Comparison of ENCODE assay signal across 19 cellular contexts in genomic region chr4:29243054-29243453, GRCh38.
DNase-seq lines count a peak whose midpoint lies in the region; ATAC-seq, FAIRE-seq and TF ChIP-seq lines count a peak whose summit lies in the region.
"Had no signal": no experiment of that assay in that cellular context is flagged by ENCODE, and none has a peak within 500 bp of the region (broad histone marks: within the 10 kb centered on the region; RNA-seq: fewer than 3 reads in every experiment).

No MANE protein-coding gene starts in this region.

- CTCF ChIA-PET in A549 (lab: Yijun Ruan, JAX), result no interaction called here
- CTCF ChIA-PET in IMR-90 (lab: Yijun Ruan, JAX), result no interaction called here
- CTCF ChIA-PET in H1 (lab: Charles Lee; ENCODE audit: partially characterized antibody), result no interaction called here

- H2AK5ac ChIP-seq in IMR-90 (ENCODE audit: low read depth, low read length) (no peak overlapping the region), H1 (ENCODE audit: low read depth, low read length) (no peak overlapping the region)

- H2BK15ac ChIP-seq in IMR-90 (ENCODE audit: low read depth, low read length), result no peak overlapping the region
- no peak overlapping the region for H2BK15ac ChIP-seq in H1 (ENCODE audit: low read length)

- H2AFZ ChIP-seq in IMR-90 (replicated peaks; ENCODE audit: low read length, poor library complexity) (no peak overlapping the region), H1 (ENCODE audit: low read length) (0 out of 2 replicates have a peak overlapping the region, but pooled peaks have one; percentile 22)

- H3K56ac ChIP-seq in IMR-90 (ENCODE audit: extremely low read depth, insufficient read depth, low read length), result no peak overlapping the region
- no peak overlapping the region for H3K56ac ChIP-seq in H1 (replicated peaks; ENCODE audit: insufficient read length, low read depth, low read length)

- ATAC-seq in A549 (no peak), IMR-90 (ENCODE audit: low read depth) (no peak), HG02885 (IDR thresholded peaks at IDR 0.05; ENCODE audit: poor library complexity, unreplicated experiment) (no peak)
- ATAC-seq: CD8-positive, alpha-beta T cell had no signal

- H3K4me3 ChIP-seq in A549 (no peak overlapping the region), IMR-90 (ENCODE audit: insufficient read depth, low read depth, low read length) (no peak overlapping the region), H1 (ENCODE audit: extremely low read depth in 1 of 4, insufficient read depth in 2 of 4, low read depth in 3 of 4, low read length in 4 of 4) (no peak overlapping the region)
- H3K4me3 ChIP-seq: BLaER1 treated with 17β-estradiol and CSF1 and Interleukin-3, amounts not matched to agents 10 nM and 100 nM had no signal

- no peaks in the 10 kb centered on the region for H3K23me2 ChIP-seq in H1 (ENCODE audit: low read depth, low read length)

- H3K9ac ChIP-seq in IMR-90 (ENCODE audit: low read depth, low read length) (no peak overlapping the region), H1 (replicated peaks in 1 of 4; ENCODE audit: extremely low read depth in 1 of 4, low read depth in 3 of 4, low read length in 3 of 4) (no peak overlapping the region)
- H3K9ac ChIP-seq: BLaER1 treated with 17β-estradiol and CSF1 and Interleukin-3, amounts not matched to agents 10 nM and 100 nM had no signal

- H2BK5ac ChIP-seq in IMR-90 (ENCODE audit: low read depth, low read length, poor library complexity, severe bottlenecking) (no peak overlapping the region), H1 (ENCODE audit: low read depth, low read length) (no peak overlapping the region)

- H4K8ac ChIP-seq in IMR-90 (ENCODE audit: low read depth in 2 of 2, low read length in 2 of 2) (no peak overlapping the region), H1 (ENCODE audit: extremely low read depth, insufficient read depth, low read length) (no peak overlapping the region)

- in situ Hi-C loops in IMR-90 (cut with MboI; ENCODE audit: low sequenced_read_pairs), result no loop called here

- H4K5ac ChIP-seq in IMR-90 (ENCODE audit: low read depth, low read length), result no peak overlapping the region
- no peak overlapping the region for H4K5ac ChIP-seq in H1 (ENCODE audit: insufficient read length, low read depth, low read length)

- WGBS in A549 (ENCODE audit: missing lambda C conversion rate), result 19% methylated on average over 1 of the region's 1 CpG
- WGBS in IMR-90 (ENCODE audit: extremely low coverage in 2 of 2, insufficient read length in 1 of 2), 2 experiments, result no CpG with 5 or more reads among the region's 1 CpG
- WGBS in H1 (ENCODE audit: extremely low coverage in 1 of 2, insufficient coverage in 1 of 2, insufficient read length in 1 of 2, insufficient replicate concordance in 2 of 2, low coverage in 1 of 2, low lambda C conversion rate in 2 of 2, missing lambda C conversion rate in 1 of 2), 2 experiments, result 94% methylated on average over 1 of the region's 1 CpG; no CpG with 5 or more reads in 1 of the 2 experiments

- intact Hi-C loops in IMR-90 (cut with micrococcal nuclease), result no loop called here

- DNase-seq in A549 (ENCODE audit: low read depth in 1 of 2, low spot score in 1 of 2), result no peak
- no peak for DNase-seq in IMR-90
- no peak for DNase-seq in H1 (ENCODE audit: low read depth in 1 of 2, low spot score in 2 of 2)
- no peak for DNase-seq in activated CD4-positive, alpha-beta T cell treated with anti-CD3 and anti-CD28 coated beads, Interleukin-2, amount 50 U/mL, for 1 hour
- DNase-seq: 8988T; AML-193; Caco-2; Calu3; CD4-positive, alpha-beta T cell; CD8-positive, alpha-beta T cell; DMS79 treated with DMSO at 0.1 percent for 48 hours; GF-D8 had no signal

- TF ChIP-seq RAD21 in A549 (conservative IDR thresholded peaks at IDR 0.05 in 1 of 2, IDR thresholded peaks at IDR 0.05 in 1 of 2), result no peak
- TF ChIP-seq RAD21 in IMR-90 (IDR thresholded peaks at IDR 0.05; ENCODE audit: low read length), result no peak
- no peak for TF ChIP-seq RAD21 in H1 (IDR thresholded peaks at IDR 0.05 in 1 of 2, conservative IDR thresholded peaks at IDR 0.05 in 1 of 2; ENCODE audit: low read depth in 2 of 2, low read length in 2 of 2)

- TF ChIP-seq POLR2A in A549 (IDR thresholded peaks at IDR 0.05; ENCODE audit: low read length), result no peak
- no peak for TF ChIP-seq POLR2A in IMR-90 (IDR thresholded peaks at IDR 0.05; ENCODE audit: low read depth, low read length)
- no peak for TF ChIP-seq POLR2A in H1 (IDR thresholded peaks at IDR 0.05; ENCODE audit: control extremely low read depth in 1 of 2, low read depth in 2 of 2, low read length in 2 of 2)

- H3K4me1 ChIP-seq in A549 (no peaks in the 10 kb centered on the region), IMR-90 (ENCODE audit: control insufficient read depth, insufficient read depth, low read length) (no peaks in the 10 kb centered on the region), H1 (replicated peaks in 1 of 4; ENCODE audit: control insufficient read depth in 3 of 4, insufficient read depth in 4 of 4, low read length in 3 of 4) (no peaks in the 10 kb centered on the region)
- H3K4me1 ChIP-seq: BLaER1 treated with 17β-estradiol and CSF1 and Interleukin-3, amounts not matched to agents 10 nM and 100 nM; Caco-2 had no signal

- no peaks in the 10 kb centered on the region for H3K79me2 ChIP-seq in H1 (ENCODE audit: control insufficient read depth in 1 of 2, insufficient read depth in 2 of 2, low read length in 2 of 2)

- dilution Hi-C loops in IMR-90 (cut with HindIII; ENCODE audit: low sequenced_read_pairs, unreplicated experiment), result no loop called here

- H3K23ac ChIP-seq in IMR-90 (ENCODE audit: low read depth, low read length) (no peak overlapping the region), H1 (ENCODE audit: insufficient read length) (no peak overlapping the region)

- H3K18ac ChIP-seq in IMR-90 (ENCODE audit: low read depth, low read length) (no peak overlapping the region), H1 (ENCODE audit: extremely low read depth, low read length) (no peak overlapping the region)

- BruUV-seq in IMR-90 (replicated peaks; lab: Mats Ljungman, UMichigan), result no TSS peak

- no peaks in the 10 kb centered on the region for H4K20me1 ChIP-seq in IMR-90 (ENCODE audit: insufficient read depth, low read length)
- H4K20me1 ChIP-seq in H1 (replicated peaks in 1 of 2; ENCODE audit: control insufficient read depth in 1 of 2, insufficient read depth in 2 of 2, low read length in 2 of 2), result no peaks in the 10 kb centered on the region
- H4K20me1 ChIP-seq: BLaER1 treated with 17β-estradiol and CSF1 and Interleukin-3, amounts not matched to agents 10 nM and 100 nM had no signal

- H3K79me1 ChIP-seq in IMR-90 (ENCODE audit: low read depth in 1 of 2, low read length in 2 of 2) (no peaks in the 10 kb centered on the region), H1 (ENCODE audit: low read depth, low read length) (no peaks in the 10 kb centered on the region)

- no peak overlapping the region for H2BK120ac ChIP-seq in IMR-90 (ENCODE audit: low read depth, low read length)
- no peak overlapping the region for H2BK120ac ChIP-seq in H1 (replicated peaks; ENCODE audit: low read depth, low read length)

- H3K4me2 ChIP-seq in A549 (no peak overlapping the region), IMR-90 (ENCODE audit: low read depth, low read length) (no peak overlapping the region), H1 (ENCODE audit: insufficient read depth in 1 of 2, low read depth in 2 of 2, low read length in 2 of 2) (no peak overlapping the region)
- H3K4me2 ChIP-seq: BLaER1 treated with 17β-estradiol and CSF1 and Interleukin-3, amounts not matched to agents 10 nM and 100 nM had no signal

- H4K91ac ChIP-seq in IMR-90 (ENCODE audit: insufficient read depth, low read depth, low read length), result no peak overlapping the region
- H4K91ac ChIP-seq in H1 (replicated peaks; ENCODE audit: insufficient read length, low read length), result no peak overlapping the region

- no peaks in the 10 kb centered on the region for H3K36me3 ChIP-seq in IMR-90 (ENCODE audit: control insufficient read depth, insufficient read depth, low read length)
- no peaks in the 10 kb centered on the region for H3K36me3 ChIP-seq in H1 (ENCODE audit: control insufficient read depth in 2 of 4, insufficient read depth in 4 of 4, low read length in 3 of 4)
- H3K36me3 ChIP-seq: BLaER1 treated with 17β-estradiol and CSF1 and Interleukin-3, amounts not matched to agents 10 nM and 100 nM had no signal

- POLR2A ChIA-PET in A549 (lab: Yijun Ruan, JAX), result no interaction called here
- POLR2A ChIA-PET in IMR-90 (lab: Charles Lee; ENCODE audit: unreplicated experiment), result no interaction called here
- POLR2A ChIA-PET in H1 (lab: Charles Lee; ENCODE audit: partially characterized antibody), result no interaction called here

- no peak overlapping the region for H2AK9ac ChIP-seq in IMR-90 (replicated peaks; ENCODE audit: low read depth, low read length, poor library complexity)

- TF ChIP-seq EP300 in A549 (IDR thresholded peaks at IDR 0.05) (no peak), H1 (IDR thresholded peaks at IDR 0.05; ENCODE audit: borderline replicate concordance in 1 of 2, low read depth in 2 of 2, low read length in 2 of 2) (no peak)

- H3K14ac ChIP-seq in IMR-90 (replicated peaks; ENCODE audit: low read depth, low read length) (no peak overlapping the region), H1 (ENCODE audit: insufficient read length) (no peak overlapping the region)

- H3K9me1 ChIP-seq in IMR-90 (ENCODE audit: insufficient read depth, low read length), result no peaks in the 10 kb centered on the region

- H3K9me3 ChIP-seq in A549 (no peaks in the 10 kb centered on the region), IMR-90 (ENCODE audit: control insufficient read depth, insufficient read depth, low read length) (no peaks in the 10 kb centered on the region), H1 (ENCODE audit: insufficient read depth in 2 of 2, low read depth in 1 of 2, low read length in 1 of 2) (no peaks in the 10 kb centered on the region)
- H3K9me3 ChIP-seq: BLaER1 treated with 17β-estradiol and CSF1 and Interleukin-3, amounts not matched to agents 10 nM and 100 nM; Caco-2 had no signal

- H3K27me3 ChIP-seq in IMR-90 (ENCODE audit: control insufficient read depth, insufficient read depth, low read length), result no peaks in the 10 kb centered on the region
- H3K27me3 ChIP-seq in H1 (replicated peaks in 1 of 4; ENCODE audit: control insufficient read depth in 3 of 4, extremely low read depth in 1 of 4, insufficient read depth in 3 of 4, low read length in 3 of 4), result no peaks in the 10 kb centered on the region
- H3K27me3 ChIP-seq: BLaER1 treated with 17β-estradiol and CSF1 and Interleukin-3, amounts not matched to agents 10 nM and 100 nM had no signal

- FAIRE-seq in A549 (lab: Jason Lieb, UNC) (no peak), H1 (lab: Jason Lieb, UNC) (no peak)
- FAIRE-seq: A204.1, D721Med, G401.6, GM12891 had no signal

- H3K4ac ChIP-seq in IMR-90 (ENCODE audit: low read depth, low read length) (no peak overlapping the region), H1 (replicated peaks; ENCODE audit: insufficient read length, low read depth, low read length) (no peak overlapping the region)

- H3K27ac ChIP-seq in A549 (no peak overlapping the region), IMR-90 (ENCODE audit: insufficient read depth, low read length) (no peak overlapping the region), H1 (ENCODE audit: low read depth, low read length) (no peak overlapping the region)
- H3K27ac ChIP-seq: BLaER1 treated with 17β-estradiol and CSF1 and Interleukin-3, amounts not matched to agents 10 nM and 100 nM; C4-2B had no signal

- TF ChIP-seq CTCF in A549 (IDR thresholded peaks at IDR 0.05) (no peak), IMR-90 (conservative IDR thresholded peaks at IDR 0.05; ENCODE audit: low read depth, low read length) (no peak), H1 (IDR thresholded peaks at IDR 0.05; ENCODE audit: control extremely low read depth in 1 of 3, insufficient read depth in 1 of 3, low read depth in 1 of 3, low read length in 3 of 3) (no peak)

- H2BK12ac ChIP-seq in H1 (ENCODE audit: low read depth, low read length), result no peak overlapping the region

- H2BK20ac ChIP-seq in IMR-90 (ENCODE audit: low read depth, low read length) (no peak overlapping the region), H1 (ENCODE audit: low read length) (no peak overlapping the region)

Comparison
In these comparisons a context has a peak if more than half of its experiments do, and no peak if none do; other contexts are left out.
1. Of the 18 proteins assayed by ChIP-seq in both H1 and A549: peak only in H1: none; only in A549: MAFK; in both: none; in neither: 17.